1 cellular context compared by ENCODE assay signal in the genomic region with DNA sequence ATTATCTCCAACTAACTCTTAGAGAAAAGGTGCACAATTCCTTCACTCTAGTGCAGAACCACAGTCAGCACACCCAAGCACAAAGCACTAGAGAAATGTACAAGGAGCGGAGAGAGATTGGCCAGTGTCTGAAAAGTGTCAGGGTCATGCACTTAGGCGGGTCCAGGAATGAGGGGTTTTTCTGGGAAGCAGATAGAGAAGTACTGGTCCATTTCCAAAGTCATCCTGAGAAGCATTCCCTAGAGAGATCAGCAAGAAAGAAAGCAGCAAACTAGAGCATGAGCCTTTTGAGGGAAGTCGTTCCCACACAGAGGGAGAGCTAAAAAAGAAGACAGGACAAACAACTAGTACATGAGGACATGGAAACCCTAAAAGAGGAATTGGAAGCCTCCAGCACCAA.
TF ChIP-seq lines count a peak whose summit lies in the region.

No MANE protein-coding gene starts in this region.

TF ChIP-seq in HepG2, 621 proteins besides CTCF, POLR2A, EP300 and RAD21 (continued from another document):
- TF ChIP-seq, protein P1, sequence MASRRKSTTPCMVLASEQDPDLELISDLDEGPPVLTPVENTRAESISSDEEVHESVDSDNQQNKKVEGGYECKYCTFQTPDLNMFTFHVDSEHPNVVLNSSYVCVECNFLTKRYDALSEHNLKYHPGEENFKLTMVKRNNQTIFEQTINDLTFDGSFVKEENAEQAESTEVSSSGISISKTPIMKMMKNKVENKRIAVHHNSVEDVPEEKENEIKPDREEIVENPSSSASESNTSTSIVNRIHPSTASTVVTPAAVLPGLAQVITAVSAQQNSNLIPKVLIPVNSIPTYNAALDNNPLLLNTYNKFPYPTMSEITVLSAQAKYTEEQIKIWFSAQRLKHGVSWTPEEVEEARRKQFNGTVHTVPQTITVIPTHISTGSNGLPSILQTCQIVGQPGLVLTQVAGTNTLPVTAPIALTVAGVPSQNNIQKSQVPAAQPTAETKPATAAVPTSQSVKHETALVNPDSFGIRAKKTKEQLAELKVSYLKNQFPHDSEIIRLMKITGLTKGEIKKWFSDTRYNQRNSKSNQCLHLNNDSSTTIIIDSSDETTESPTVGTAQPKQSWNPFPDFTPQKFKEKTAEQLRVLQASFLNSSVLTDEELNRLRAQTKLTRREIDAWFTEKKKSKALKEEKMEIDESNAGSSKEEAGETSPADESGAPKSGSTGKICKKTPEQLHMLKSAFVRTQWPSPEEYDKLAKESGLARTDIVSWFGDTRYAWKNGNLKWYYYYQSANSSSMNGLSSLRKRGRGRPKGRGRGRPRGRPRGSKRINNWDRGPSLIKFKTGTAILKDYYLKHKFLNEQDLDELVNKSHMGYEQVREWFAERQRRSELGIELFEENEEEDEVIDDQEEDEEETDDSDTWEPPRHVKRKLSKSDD (CRISPR knock-in tag; IDR thresholded peaks at IDR 0.05; ENCODE audit: low read depth), result no peak
- TF ChIP-seq SP4 (CRISPR knock-in tag; IDR thresholded peaks at IDR 0.05), result no peak
